ENCODE assay signal across 9 cellular contexts in genomic region chr14:68608235-68608962, GRCh38.
DNase-seq lines count a peak whose midpoint lies in the region; ATAC-seq lines count a peak whose summit lies in the region.
"Had no signal": no experiment of that assay in that cellular context is flagged by ENCODE, and none has a peak within 500 bp of the region (broad histone marks: within the 10 kb centered on the region; RNA-seq: fewer than 3 reads in every experiment).

No MANE protein-coding gene starts in this region.

- DNase-seq in GDM1 (lab: John Stamatoyannopoulos, UW) (peak; percentile 21), SJSA1 (ENCODE audit: low read depth in 1 of 2, low spot score in 2 of 2) (no peak), right cardiac atrium (peak; percentile 33 to 86 (median 73)), putamen (ENCODE audit: low spot score) (peak; percentile 55), RPMI8226 (no peak), hepatic stellate cell (ENCODE audit: low spot score) (no peak), SIG-M5 treated with dmso at 0.1 percent for 504 hours (lab: John Stamatoyannopoulos, UW; ENCODE audit: unreplicated experiment) (no peak)
- DNase-seq: activated T-cell treated with anti-CD3 and anti-CD28 coated beads, Interleukin-2, amount 50 U/mL, for 1 hour had no signal

- 68% methylated on average over 12 of the region's 12 CpGs for WGBS in right cardiac atrium

- H3K27ac ChIP-seq in SJSA1 (peak overlapping the region; percentile 38), right cardiac atrium (ENCODE audit: low read length) (peak overlapping the region; percentile 6)

- H3K27me3 ChIP-seq in SJSA1 (replicated peaks) (no peaks in the 10 kb centered on the region), right cardiac atrium (ENCODE audit: control insufficient read depth, insufficient read depth) (no peaks in the 10 kb centered on the region)

- ATAC-seq in right cardiac atrium (peak; percentile 32 to 36), GM21786 (IDR thresholded peaks at IDR 0.05; ENCODE audit: unreplicated experiment) (no peak)

- no peaks in the 10 kb centered on the region for H3K36me3 ChIP-seq in SJSA1

- intact Hi-C loops in right cardiac atrium (cut with DNase I), result no loop called here

- H3K4me1 ChIP-seq in SJSA1 (replicated peaks) (peaks cover 20% of the 10 kb centered on the region), right cardiac atrium (ENCODE audit: control insufficient read depth, insufficient read depth, low read length) (peaks cover 17% of the 10 kb centered on the region)

- H3K9me3 ChIP-seq in SJSA1 (replicated peaks), result peaks cover 3% of the 10 kb centered on the region; the same call in 1 of the 2 replicates
- H3K9me3 ChIP-seq in right cardiac atrium (ENCODE audit: control insufficient read depth, low read length), result no peaks in the 10 kb centered on the region

- H3K4me3 ChIP-seq in SJSA1, result no peak overlapping the region
- H3K4me3 ChIP-seq in right cardiac atrium (ENCODE audit: low read length), result no peak overlapping the region

Comparison
In these comparisons a context has a peak if more than half of its experiments do, and no peak if none do; other contexts are left out.
1. DNase-seq: peak in GDM1 (single experiment), right cardiac atrium (3 of 3) and putamen (single experiment); none in SJSA1 (0 of 2), RPMI8226 (single experiment), hepatic stellate cell (single experiment) and SIG-M5 treated with dmso at 0.1 percent for 504 hours (single experiment).